In genomic region chr10:43317422-43317821, GRCh38 we compare ENCODE assay signal across 24 cellular contexts. TPM values are rescaled to one million over a fixed set of nuclear protein-coding genes. Genes with fewer than 3 reads are reported as not detected.
A peak's percentile ranks its signal among the peaks of the same experiment; 100 is the strongest.
DNase-seq lines count a peak whose midpoint lies in the region; ATAC-seq, FAIRE-seq and TF ChIP-seq lines count a peak whose summit lies in the region.
"Had no signal": no experiment of that assay in that cellular context is flagged by ENCODE, and none has a peak within 500 bp of the region (broad histone marks: within the 10 kb centered on the region; RNA-seq: fewer than 3 reads in every experiment).

No MANE protein-coding gene starts in this region.

- no peak overlapping the region for H3K4me2 ChIP-seq in GM23338
- H3K4me2 ChIP-seq: A549 had no signal

- H3K4me1 Mint-ChIP-seq in GM23338: peaks cover 25% of the 10 kb centered on the region

- no peaks in the 10 kb centered on the region for H4K20me1 ChIP-seq in GM23338 (replicated peaks; ENCODE audit: insufficient read depth)

- no peaks in the 10 kb centered on the region for H3K9me2 ChIP-seq in GM23338 (ENCODE audit: insufficient read depth)

- H2AFZ ChIP-seq in GM23338: peak overlapping the region; percentile 25

- H3K36me3 ChIP-seq in GM23338 (ENCODE audit: insufficient read depth) (no peaks in the 10 kb centered on the region), WERI-Rb-1 (no peaks in the 10 kb centered on the region), mucosa of rectum (ENCODE audit: control insufficient read depth in 2 of 2, insufficient read depth in 2 of 2, low read length in 2 of 2) (no peaks in the 10 kb centered on the region)
- H3K36me3 ChIP-seq: MG63 had no signal

- H3K4me1 ChIP-seq in GM23338 (ENCODE audit: insufficient read depth): peaks cover 9% of the 10 kb centered on the region; the same call in 1 of the 2 replicates
- H3K4me1 ChIP-seq in mucosa of rectum (ENCODE audit: control insufficient read depth in 2 of 2, insufficient read depth in 2 of 2, low read length in 2 of 2): peaks cover 19 to 22% of the 10 kb centered on the region in 2 donors

- H3K27me3 ChIP-seq in GM23338 (ENCODE audit: insufficient read depth) (no peaks in the 10 kb centered on the region), WERI-Rb-1 (ENCODE audit: insufficient read depth, low read depth, severe bottlenecking) (no peaks in the 10 kb centered on the region), mucosa of rectum (ENCODE audit: control insufficient read depth in 2 of 2, insufficient read depth in 2 of 2, low read length in 2 of 2) (no peaks in the 10 kb centered on the region)
- H3K27me3 ChIP-seq: MG63 had no signal

- DNase-seq in GM23338 (ENCODE audit: low spot score) (no peak), WERI-Rb-1 (no peak), urothelium cell line (ENCODE audit: low spot score) (no peak), KG1 (lab: John Stamatoyannopoulos, UW) (no peak)
- DNase-seq in stimulated activated CD8-positive, alpha-beta memory T cell treated with anti-CD3 and anti-CD28 coated beads, Interleukin-4, amount 100 ng/mL, for 48 hours: no peak
- no peak for DNase-seq in activated naive CD4-positive, alpha-beta T cell treated with Interleukin-2 at 50 U/mL for 16 hours
- DNase-seq: C1 segment of cervical spinal cord; CD4-positive, alpha-beta memory T cell; H7; KBM-7; MG63; NCI-H1105 treated with DMSO at 0.1 percent for 48 hours; NCI-H146; NCI-H1930; NCI-H2107; NCI-H446; NCI-H524 treated with DMSO at 0.1 percent for 48 hours; NCI-H82; SHP77 had no signal

- no peak overlapping the region for H3K27ac ChIP-seq in GM23338 (ENCODE audit: low read depth)
- H3K27ac ChIP-seq in WERI-Rb-1: no peak overlapping the region
- H3K27ac ChIP-seq in mucosa of rectum (ENCODE audit: low read depth in 2 of 2, low read length in 2 of 2): peak overlapping the region; percentile 66 to 67
- H3K27ac ChIP-seq: A549, RWPE1 had no signal

- ATAC-seq in GM23338: no peak

- H3F3A ChIP-seq in GM23338 (replicated peaks; ENCODE audit: low read depth): 0 out of 2 replicates have a peak, but pooled peaks cover 2% of the 10 kb centered on the region

- no peaks in the 10 kb centered on the region for H3K36me3 Mint-ChIP-seq in GM23338 (ENCODE audit: low read depth)
- H3K36me3 Mint-ChIP-seq: CD4-positive, alpha-beta memory T cell had no signal

- H3K9ac ChIP-seq in mucosa of rectum (ENCODE audit: low read depth in 1 of 2, low read length in 2 of 2): no peak overlapping the region

- no peak overlapping the region for H3K27ac Mint-ChIP-seq in GM23338

- no peak for TF ChIP-seq CTCF in GM23338 (conservative IDR thresholded peaks at IDR 0.05; ENCODE audit: low read depth in 2 of 2)
- TF ChIP-seq CTCF in WERI-Rb-1 (IDR thresholded peaks at IDR 0.05; ENCODE audit: low read depth, low read length): 0 out of 2 replicates have a peak, but pooled peaks have one; percentile 0

- H3K9me3 ChIP-seq in WERI-Rb-1 (ENCODE audit: severe bottlenecking): no peaks in the 10 kb centered on the region
- no peaks in the 10 kb centered on the region for H3K9me3 ChIP-seq in mucosa of rectum (ENCODE audit: control insufficient read depth in 2 of 2, low read length in 2 of 2)
- H3K9me3 ChIP-seq: A549, MG63 had no signal

- H3K9me3 Mint-ChIP-seq in GM23338: no peaks in the 10 kb centered on the region; the same call in 2 of the 3 replicates
- H3K9me3 Mint-ChIP-seq: CD4-positive, alpha-beta memory T cell had no signal

- FAIRE-seq in urothelium cell line (lab: Jason Lieb, UNC): peak; percentile 52
- FAIRE-seq: A549, HTR-8/SVneo had no signal

- H3K4me3 Mint-ChIP-seq in GM23338: no peak overlapping the region
- H3K4me3 Mint-ChIP-seq: CD4-positive, alpha-beta memory T cell had no signal

- peaks cover 8% of the 10 kb centered on the region for H3K27me3 Mint-ChIP-seq in GM23338 (ENCODE audit: insufficient read depth, low read depth, poor library complexity)
- H3K27me3 Mint-ChIP-seq: CD4-positive, alpha-beta memory T cell had no signal

- no peaks in the 10 kb centered on the region for H3K79me2 ChIP-seq in GM23338 (replicated peaks; ENCODE audit: insufficient read depth)

- H3K4me3 ChIP-seq in GM23338 (no peak overlapping the region), WERI-Rb-1 (ENCODE audit: low read depth, low read length) (no peak overlapping the region), mucosa of rectum (ENCODE audit: low read length in 2 of 2) (no peak overlapping the region)
- H3K4me3 ChIP-seq: A549, MG63 had no signal

TF ChIP-seq in GM23338, 12 proteins besides CTCF, POLR2A, EP300 and RAD21:
- TF ChIP-seq NANOG (IDR thresholded peaks at IDR 0.05; ENCODE audit: borderline replicate concordance) (no peak), EZH2phosphoT487 (IDR thresholded peaks at IDR 0.05; ENCODE audit: unreplicated experiment) (no peak)

RNA-seq across cellular contexts. Expression of gene RASGEF1A, which starts 50.6 kb away (rescaled TPM):
- 34.6 and 37.8 TPM in 2 replicates for total RNA-seq in GM23338 (2014; rRNA removed; shearing (Covaris generic))
- 8.0 and 8.1 TPM in 2 replicates for polyA plus RNA-seq in GM23338 (2016; fragmentation: Nextera tagmentation; extraction: Ambion mirVana)

RNA-seq across cellular contexts. Expression of gene FXYD4, which starts 54.0 kb away (rescaled TPM):
- total RNA-seq in GM23338 (2014; rRNA removed; shearing (Covaris generic)): not detected in 2 replicates
- polyA plus RNA-seq in GM23338 (2016; fragmentation: Nextera tagmentation; extraction: Ambion mirVana): not detected in 2 replicates
- total RNA-seq: CD4-positive, alpha-beta memory T cell; H7; SK-MEL-5 had no signal
- polyA plus RNA-seq: A549; CD4-positive, alpha-beta memory T cell had no signal

Comparison
In these comparisons a context has a peak if more than half of its experiments do, and no peak if none do; other contexts are left out.
1. H3K27ac ChIP-seq: peak in mucosa of rectum (2 of 2); none in GM23338 (single experiment) and WERI-Rb-1 (single experiment).